In the genomic region with DNA sequence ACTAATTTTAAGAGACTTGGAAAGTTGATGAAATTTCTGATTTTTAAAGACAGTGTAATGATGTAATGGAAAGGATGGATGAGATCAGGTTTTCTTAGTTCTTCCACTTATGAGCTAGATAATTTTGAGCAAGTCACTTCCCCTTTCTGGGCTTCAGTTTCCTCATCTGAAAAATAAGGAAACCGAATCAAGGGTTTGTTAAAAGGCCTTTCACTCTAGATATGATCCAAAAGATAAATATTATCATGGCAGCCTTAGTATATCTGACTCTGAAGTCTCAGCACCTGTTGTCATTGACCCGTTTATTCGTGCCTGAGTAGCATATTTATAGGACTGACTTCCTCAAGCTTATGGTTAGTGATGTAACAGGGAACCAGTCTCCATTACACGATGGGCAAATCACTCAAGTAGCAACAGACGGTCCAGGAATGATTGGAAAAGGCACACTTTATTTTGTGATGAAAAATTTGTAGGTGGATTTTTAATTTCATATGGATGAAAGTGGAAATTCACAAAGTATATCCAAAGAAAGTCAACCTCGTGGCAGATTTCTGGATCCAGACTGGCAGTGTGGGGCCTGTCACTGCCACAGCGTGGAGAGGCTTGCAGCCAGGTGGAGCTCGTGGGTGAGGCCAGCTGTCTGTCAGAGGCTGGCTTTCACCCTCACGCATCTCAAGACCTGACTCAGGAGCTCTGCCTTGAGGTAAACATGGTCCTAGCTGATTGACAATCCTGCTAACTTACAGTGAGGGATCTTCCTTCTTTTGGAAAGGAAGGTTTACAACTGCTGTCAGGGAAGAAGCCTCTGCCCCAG, we compare ENCODE assay signal across 8 cellular contexts.
DNase-seq lines count a peak whose midpoint lies in the region; ATAC-seq and TF ChIP-seq lines count a peak whose summit lies in the region.

No MANE protein-coding gene starts in this region.

- H3K27me3 ChIP-seq in upper lobe of right lung: no peaks in the 10 kb centered on the region
- no peaks in the 10 kb centered on the region for H3K27me3 ChIP-seq in prostate gland (replicated peaks; ENCODE audit: insufficient read depth)

- no peak overlapping the region for H3K4me3 Mint-ChIP-seq in stimulated activated naive CD8-positive, alpha-beta T cell treated with anti-CD3 and anti-CD28 coated beads, Interleukin-15, amount 100 ng/mL, for 72 hours
- H3K4me3 Mint-ChIP-seq in T-cell: no peak overlapping the region

- TF ChIP-seq POLR2A in prostate gland (IDR thresholded peaks at IDR 0.05): no peak

- peaks cover 22% of the 10 kb centered on the region for H3K4me1 Mint-ChIP-seq in stimulated activated naive CD8-positive, alpha-beta T cell treated with anti-CD3 and anti-CD28 coated beads, Interleukin-15, amount 100 ng/mL, for 72 hours
- H3K4me1 Mint-ChIP-seq in T-cell: peaks cover 12 to 55% (median 45%) of the 10 kb centered on the region in 3 donors

- CTCF ChIA-PET in T-cell (lab: Charles Lee): interaction anchor here in 1 of 2 donors (0.9 to 1.4 kb wide), 2 partner anchors 17 to 25 kb away, joined by 3 to 5 read pairs; no protein-coding TSS in a partner anchor

- no peaks in the 10 kb centered on the region for H3K9me3 ChIP-seq in upper lobe of right lung
- H3K9me3 ChIP-seq in prostate gland: no peaks in the 10 kb centered on the region

- no peak overlapping the region for H3K27ac Mint-ChIP-seq in stimulated activated naive CD8-positive, alpha-beta T cell treated with anti-CD3 and anti-CD28 coated beads, Interleukin-15, amount 100 ng/mL, for 72 hours
- H3K27ac Mint-ChIP-seq in T-cell: peak overlapping the region; percentile 17 to 85

- H3K36me3 ChIP-seq in upper lobe of right lung (no peaks in the 10 kb centered on the region), prostate gland (no peaks in the 10 kb centered on the region)

- peak; percentile 48 for ATAC-seq in stimulated activated naive CD8-positive, alpha-beta T cell treated with anti-CD3 and anti-CD28 coated beads, Interleukin-15, Interleukin-2, amounts not matched to agents 100 U/mL and 50 U/mL, for 24 hours
- ATAC-seq in stimulated activated naive CD8-positive, alpha-beta T cell treated with anti-CD3 and anti-CD28 coated beads, Interleukin-15, amount 100 ng/mL, for 72 hours: no peak
- ATAC-seq in HG02885 (IDR thresholded peaks at IDR 0.05; ENCODE audit: poor library complexity, unreplicated experiment) (peak; percentile 63), T-cell (replicated peaks in 1 of 4) (peak in 3 of 4 experiments; percentile 72 to 87 (median 83)), upper lobe of right lung (peak; percentile 54)

- no peak for TF ChIP-seq CTCF in upper lobe of right lung (IDR thresholded peaks at IDR 0.05)
- TF ChIP-seq CTCF in prostate gland (IDR thresholded peaks at IDR 0.05): no peak

- POLR2A ChIA-PET in T-cell (lab: Charles Lee): interaction anchor here (0.5 to 0.7 kb wide), 4 partner anchors 22 to 527 kb away, joined by 3 read pairs; no protein-coding TSS in a partner anchor

- no peaks in the 10 kb centered on the region for H3K9me3 Mint-ChIP-seq in stimulated activated naive CD8-positive, alpha-beta T cell treated with anti-CD3 and anti-CD28 coated beads, Interleukin-15, amount 100 ng/mL, for 72 hours
- H3K9me3 Mint-ChIP-seq in T-cell: no peaks in the 10 kb centered on the region

- H3K27me3 Mint-ChIP-seq in stimulated activated naive CD8-positive, alpha-beta T cell treated with anti-CD3 and anti-CD28 coated beads, Interleukin-15, amount 100 ng/mL, for 72 hours: no peaks in the 10 kb centered on the region
- no peaks in the 10 kb centered on the region for H3K27me3 Mint-ChIP-seq in T-cell

- intact Hi-C loops in upper lobe of right lung (cut with DNase I) (no loop called here), prostate gland (cut with DNase I) (no loop called here)

- peaks cover 4% of the 10 kb centered on the region for H3K4me1 ChIP-seq in upper lobe of right lung
- H3K4me1 ChIP-seq in prostate gland (replicated peaks): no peaks in the 10 kb centered on the region

- H3K27ac ChIP-seq in upper lobe of right lung (no peak overlapping the region), prostate gland (no peak overlapping the region)

- no peaks in the 10 kb centered on the region for H3K36me3 Mint-ChIP-seq in T-cell

- no peak for DNase-seq in stimulated activated naive CD8-positive, alpha-beta T cell treated with anti-CD3 and anti-CD28 coated beads, Interleukin-15, Interleukin-2, amounts not matched to agents 100 U/mL and 50 U/mL, for 24 hours
- DNase-seq in stimulated activated naive CD8-positive, alpha-beta T cell treated with anti-CD3 and anti-CD28 coated beads, Interleukin-15, amount 100 ng/mL, for 72 hours: no peak
- DNase-seq in T-cell (peak in 16 of 34 experiments; percentile 8 to 51 (median 32)), upper lobe of right lung (no peak), prostate gland (ENCODE audit: low spot score) (no peak), SHP77 treated with DMSO at 0.1 percent for 48 hours (lab: John Stamatoyannopoulos, UW) (no peak), H4 (ENCODE audit: low spot score) (no peak)

- WGBS in prostate gland: 72% methylated on average over 9 of the region's 9 CpGs

- H3K4me3 ChIP-seq in upper lobe of right lung (no peak overlapping the region), prostate gland (no peak overlapping the region)

Comparison
In these comparisons a context has a peak if more than half of its experiments do, and no peak if none do; other contexts are left out.
1. H3K27ac Mint-ChIP-seq: peak in T-cell (2 of 2); none in stimulated activated naive CD8-positive, alpha-beta T cell treated with anti-CD3 and anti-CD28 coated beads, Interleukin-15, amount 100 ng/mL, for 72 hours (0 of 2).